ENCODE assay signal across 6 cellular contexts in the genomic region with DNA sequence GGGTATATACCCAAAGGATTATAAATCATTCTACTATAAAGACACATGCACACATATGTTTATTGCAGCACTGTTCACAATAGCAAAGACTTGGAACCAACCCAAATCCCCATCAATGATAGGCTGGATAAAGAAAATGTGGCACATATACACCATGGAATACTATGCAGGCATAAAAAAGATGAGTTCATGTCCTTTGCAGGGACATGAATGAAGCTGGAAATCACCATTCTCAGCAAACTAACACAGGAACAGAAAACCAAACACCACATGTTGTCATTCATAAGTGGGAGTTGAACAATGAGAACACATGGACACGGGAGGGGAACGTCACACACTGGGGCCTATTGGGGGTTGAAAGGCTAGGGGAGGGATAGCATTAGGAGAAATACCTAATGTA. TPM values are rescaled to one million over a fixed set of nuclear protein-coding genes. Genes with fewer than 3 reads are reported as not detected.
"Had no signal": no experiment of that assay in that cellular context is flagged by ENCODE, and none has a peak within 500 bp of the region (broad histone marks: within the 10 kb centered on the region; RNA-seq: fewer than 3 reads in every experiment).

No MANE protein-coding gene starts in this region.

RNA-seq across cellular contexts. Expression of a gene that starts 33.3 kb away (rescaled TPM):
- total RNA-seq: HepG2, HT-29, HT1080, IMR-90, K562 had no signal
- polyA plus RNA-seq: HepG2, IgD-negative memory B cell, IMR-90, K562 had no signal
